8 cellular contexts compared by ENCODE assay signal in the genomic region with DNA sequence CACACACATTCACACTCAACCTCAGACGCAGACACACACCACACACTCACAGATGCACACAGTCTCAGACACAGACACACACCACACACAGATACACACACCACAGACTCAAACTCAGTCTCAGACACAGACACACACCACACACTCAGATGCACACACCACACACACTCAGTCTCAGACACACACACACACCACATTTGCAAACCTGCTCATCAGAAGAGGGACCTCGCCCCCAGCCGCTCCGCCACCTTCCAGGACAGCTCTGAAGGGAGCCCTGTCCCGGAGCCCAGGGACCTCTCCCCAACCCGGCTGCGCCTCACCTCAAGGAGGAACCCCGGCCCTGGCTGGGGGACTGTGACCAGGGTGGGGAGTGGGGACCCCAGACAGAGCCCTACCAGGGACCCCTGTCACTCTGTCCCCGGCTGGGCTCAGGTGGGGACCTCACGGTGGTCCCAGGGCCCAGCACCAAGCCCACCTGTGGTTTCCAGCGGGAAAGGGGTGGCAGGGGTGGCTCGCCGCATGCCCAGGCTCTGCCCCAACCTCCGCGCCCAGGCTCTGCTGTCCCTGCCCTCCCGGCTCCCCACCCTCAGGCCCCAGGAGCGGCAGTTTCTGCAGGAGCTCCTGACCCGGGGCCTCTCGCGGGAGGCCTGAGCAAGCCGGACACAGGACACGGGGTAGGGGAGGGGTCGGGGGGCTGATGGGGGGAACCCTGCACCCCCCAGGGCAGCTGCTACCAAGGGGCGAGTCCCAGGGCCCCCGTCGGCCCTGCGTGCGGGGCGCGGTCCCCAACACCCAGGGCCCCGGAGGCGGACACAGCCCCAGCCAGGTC. TPM values are rescaled to one million over a fixed set of nuclear protein-coding genes. Genes with fewer than 3 reads are reported as not detected.
DNase-seq lines count a peak whose midpoint lies in the region; ATAC-seq and TF ChIP-seq lines count a peak whose summit lies in the region.

No MANE protein-coding gene starts in this region.

- ATAC-seq in GM18511 (IDR thresholded peaks at IDR 0.05; ENCODE audit: unreplicated experiment) = no peak

- no peaks in the 10 kb centered on the region for H3K79me2 ChIP-seq in MM.1S (ENCODE audit: low read length)

- H3K27me3 ChIP-seq in SJSA1 (replicated peaks) (no peaks in the 10 kb centered on the region), ovary (no peaks in the 10 kb centered on the region), MM.1S (replicated peaks; ENCODE audit: insufficient read depth, low read length) (peaks cover 80% of the 10 kb centered on the region), SJCRH30 (no peaks in the 10 kb centered on the region)

- H3K36me3 ChIP-seq in SJSA1 (peaks cover 17% of the 10 kb centered on the region), ovary (no peaks in the 10 kb centered on the region), MM.1S (replicated peaks; ENCODE audit: insufficient read depth, low read length) (no peaks in the 10 kb centered on the region), SJCRH30 (no peaks in the 10 kb centered on the region)

- no peak for TF ChIP-seq CTCF in C4-2B (conservative IDR thresholded peaks at IDR 0.05)
- no peak for TF ChIP-seq CTCF in fibroblast of the aortic adventitia (IDR thresholded peaks at IDR 0.05; ENCODE audit: insufficient read depth, low read length)
- TF ChIP-seq CTCF in ovary (IDR thresholded peaks at IDR 0.05) = no peak
- no peak for TF ChIP-seq CTCF in MM.1S (IDR thresholded peaks at IDR 0.05; ENCODE audit: low read length)

- H3K9me2 ChIP-seq in MM.1S (replicated peaks; ENCODE audit: insufficient read depth, low read length) = no peaks in the 10 kb centered on the region

- H3F3A ChIP-seq in MM.1S (ENCODE audit: insufficient read depth, low read length) = no peaks in the 10 kb centered on the region

- intact Hi-C loops in ovary (cut with DNase I) = loop anchor here (5.0 to 10.0 kb wide), 3 partner anchors 40 to 125 kb away; no protein-coding TSS in a partner anchor

- H3K9me3 ChIP-seq in SJSA1 (replicated peaks) (peaks cover under 1% of the 10 kb centered on the region), ovary (no peaks in the 10 kb centered on the region), MM.1S (replicated peaks; ENCODE audit: insufficient read depth, low read length) (no peaks in the 10 kb centered on the region), SJCRH30 (replicated peaks) (no peaks in the 10 kb centered on the region)

- H2AFZ ChIP-seq in MM.1S (ENCODE audit: low read length) = no peak overlapping the region

- no peak for DNase-seq in SJSA1 (ENCODE audit: low read depth in 1 of 2, low spot score in 2 of 2)
- no peak for DNase-seq in fibroblast of the aortic adventitia (ENCODE audit: low read depth)
- peak; percentile 37 to 69 (median 54) for DNase-seq in ovary
- DNase-seq in KG1 (lab: John Stamatoyannopoulos, UW) = no peak
- no peak for DNase-seq in MM.1S
- no peak for DNase-seq in SJCRH30

- no peak overlapping the region for H3K4me2 ChIP-seq in MM.1S (ENCODE audit: low read depth, low read length)

- H4K20me1 ChIP-seq in MM.1S (ENCODE audit: insufficient read depth, low read length) = no peaks in the 10 kb centered on the region

- no peak for TF ChIP-seq EP300 in ovary (IDR thresholded peaks at IDR 0.05)

- H3K4me3 ChIP-seq in SJSA1 = peak overlapping the region; percentile 94
- H3K4me3 ChIP-seq in fibroblast of the aortic adventitia (ENCODE audit: low read depth, low read length) = peak overlapping the region; percentile 79
- H3K4me3 ChIP-seq in ovary = peak overlapping the region; percentile 76
- H3K4me3 ChIP-seq in MM.1S (ENCODE audit: low read length) = no peak overlapping the region
- no peak overlapping the region for H3K4me3 ChIP-seq in SJCRH30

- H3K27ac ChIP-seq in C4-2B (peak overlapping the region; percentile 54), SJSA1 (peak overlapping the region; percentile 18; the same call in 1 of the 2 replicates), ovary (peak overlapping the region; percentile 75 to 94), MM.1S (ENCODE audit: low read length) (no peak overlapping the region), SJCRH30 (no peak overlapping the region)

- H3K4me1 ChIP-seq in SJSA1 (replicated peaks) (peaks cover 40% of the 10 kb centered on the region), ovary (ENCODE audit: insufficient read depth) (peaks cover 10% of the 10 kb centered on the region), MM.1S (ENCODE audit: low read length) (no peaks in the 10 kb centered on the region), SJCRH30 (no peaks in the 10 kb centered on the region)

- no peak overlapping the region for H3K9ac ChIP-seq in MM.1S (ENCODE audit: low read length)

- TF ChIP-seq POLR2A in ovary (IDR thresholded peaks at IDR 0.05) = no peak

- 24 to 30% (median 27%) methylated on average over 29 to 32 of the region's 32 CpGs for WGBS in ovary, 3 donors

RNA-seq across cellular contexts. Expression of a gene that starts 0.7 kb away (rescaled TPM):
- 310 and 333 TPM in 2 replicates for total RNA-seq in SJSA1 (2014; rRNA removed; shearing (Covaris generic))
- total RNA-seq in fibroblast of the aortic adventitia (ENCODE audit: low replicate concordance) (1,068 and 5,275 TPM in 2 replicates), ovary (1,000 to 10,000 TPM in 1 of 7 donors, 100 to 1,000 TPM in 6; 222 to 1,092 (median 831) TPM)
- polyA plus RNA-seq in ovary = 100 to 1,000 TPM in 1 of 2 donors, 10 to 100 TPM in 1; 50.9 to 818 TPM
- 1.1 TPM in 2 replicates for total RNA-seq in SJCRH30 (2014; rRNA removed; shearing (Covaris generic))

RNA-seq across cellular contexts. Expression of a gene that starts 58.2 kb away (rescaled TPM):
- total RNA-seq in SJSA1 (2014; rRNA removed; shearing (Covaris generic)) = not detected in 2 replicates
- 0.25 and 0.27 TPM in 2 replicates for total RNA-seq in fibroblast of the aortic adventitia (ENCODE audit: low replicate concordance)
- total RNA-seq in ovary = 1 to 10 TPM in 5 of 7 donors, under 1 TPM in 2; 0.83 to 7.5 (median 3.8) TPM
- polyA plus RNA-seq in ovary = 1 to 10 TPM in 1 of 2 donors, not detected in 1; 3.5 TPM
- not detected in 2 replicates for total RNA-seq in SJCRH30 (2014; rRNA removed; shearing (Covaris generic))

Comparison
In these comparisons a context has a peak if more than half of its experiments do, and no peak if none do; other contexts are left out.
1. H3K27ac ChIP-seq: peak in C4-2B (single experiment), SJSA1 (single experiment) and ovary (2 of 2); none in MM.1S (single experiment) and SJCRH30 (single experiment).
2. DNase-seq: peak in ovary (5 of 5); none in SJSA1 (0 of 2), fibroblast of the aortic adventitia (single experiment), KG1 (single experiment), MM.1S (single experiment) and SJCRH30 (0 of 2).
3. H3K4me3 ChIP-seq: peak in SJSA1 (single experiment), fibroblast of the aortic adventitia (single experiment) and ovary (single experiment); none in MM.1S (single experiment) and SJCRH30 (single experiment).
4. RNA of a gene that starts 0.7 kb away (total RNA-seq): 1,068 to 5,275 TPM in fibroblast of the aortic adventitia, 222 to 1,092 TPM in ovary and 310 to 333 TPM in SJSA1; 1.1 TPM in SJCRH30; every median in the first group is over 100 times any median in the second.